In genomic region chr16:67941469-67942199, GRCh38 we compare ENCODE assay signal across 2 cellular contexts.
TF ChIP-seq lines count a peak whose summit lies in the region.

No MANE protein-coding gene starts in this region.

TF ChIP-seq in SK-N-SH treated with all-trans-retinoic acid at 6 μM for 48 hours, 23 proteins besides CTCF, POLR2A, EP300 and RAD21:
- TF ChIP-seq ZFP3 (CRISPR knock-in tag; IDR thresholded peaks at IDR 0.05) (no peak), CREB5 (CRISPR knock-in tag; IDR thresholded peaks at IDR 0.05; ENCODE audit: low read depth) (no peak), ISL1 (CRISPR knock-in tag; IDR thresholded peaks at IDR 0.05) (no peak)

TF ChIP-seq in SK-N-SH, 30 proteins besides CTCF, POLR2A, EP300 and RAD21:
- no peak for TF ChIP-seq FOXM1 (IDR thresholded peaks at IDR 0.05; ENCODE audit: low read depth)
- no peak for TF ChIP-seq TEAD4 (IDR thresholded peaks at IDR 0.05; ENCODE audit: borderline replicate concordance, insufficient read depth)
- TF ChIP-seq YY1 (IDR thresholded peaks at IDR 0.05; ENCODE audit: low read depth): no peak
- no peak for TF ChIP-seq ZBTB33 (IDR thresholded peaks at IDR 0.05; ENCODE audit: borderline replicate concordance, low read depth)
- TF ChIP-seq USF1 (IDR thresholded peaks at IDR 0.05; ENCODE audit: borderline replicate concordance, low read depth): no peak
- no peak for TF ChIP-seq RXRA (IDR thresholded peaks at IDR 0.05; ENCODE audit: borderline replicate concordance, low read depth)
- no peak for TF ChIP-seq FOSL2 (IDR thresholded peaks at IDR 0.05; ENCODE audit: borderline replicate concordance, low read depth)
- no peak for TF ChIP-seq TAF1 (IDR thresholded peaks at IDR 0.05; ENCODE audit: borderline replicate concordance, low read depth, low read length)
- TF ChIP-seq POLR2AphosphoS5 (IDR thresholded peaks at IDR 0.05; ENCODE audit: low read depth, low read length): no peak
- TF ChIP-seq SMC3 (IDR thresholded peaks at IDR 0.05; ENCODE audit: low read depth, low read length): no peak
- TF ChIP-seq TCF12 (IDR thresholded peaks at IDR 0.05): no peak
- TF ChIP-seq SIN3A (IDR thresholded peaks at IDR 0.05; ENCODE audit: borderline replicate concordance, low read depth, low read length): no peak
- no peak for TF ChIP-seq JUND (IDR thresholded peaks at IDR 0.05)
TF ChIP-seq in SK-N-SH: peak in this region for 0.
